16 cellular contexts compared by ENCODE assay signal in the genomic region with DNA sequence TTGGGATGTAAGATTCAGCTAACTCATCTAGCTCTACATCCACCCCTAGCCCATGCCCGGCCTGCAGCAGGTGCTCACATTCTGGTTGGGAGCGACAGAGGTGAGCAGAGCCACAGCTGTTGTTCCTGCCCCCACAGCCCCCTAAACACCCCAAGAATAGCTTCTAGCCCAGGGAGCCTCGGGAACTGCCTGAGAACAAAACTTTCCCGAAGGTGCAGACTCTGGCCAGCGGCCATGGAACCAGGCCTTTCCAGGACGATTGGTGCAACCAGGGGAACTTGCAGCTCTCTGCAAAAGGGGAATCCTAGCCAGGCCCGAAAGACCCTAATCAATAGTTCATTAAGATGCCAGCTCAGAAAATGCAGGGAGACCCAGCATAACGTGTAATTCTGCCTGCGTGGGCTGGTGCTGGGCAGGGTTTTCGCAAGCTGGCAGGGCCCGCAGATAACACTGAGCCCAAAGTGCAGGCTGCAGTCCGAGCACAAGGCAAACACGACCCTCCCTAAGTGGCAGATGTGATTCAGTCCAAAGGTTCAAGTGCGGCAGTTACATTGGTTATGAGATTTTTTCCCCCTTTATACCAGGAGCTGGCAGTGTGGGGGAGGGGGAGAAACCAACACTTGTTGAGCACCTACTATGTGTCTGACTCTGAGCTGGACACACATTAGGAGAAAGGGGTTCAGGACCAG.
DNase-seq lines count a peak whose midpoint lies in the region; ATAC-seq and TF ChIP-seq lines count a peak whose summit lies in the region.
"Had no signal": no experiment of that assay in that cellular context is flagged by ENCODE, and none has a peak within 500 bp of the region (broad histone marks: within the 10 kb centered on the region; RNA-seq: fewer than 3 reads in every experiment).

No MANE protein-coding gene starts in this region.

- CTCF ChIA-PET in RWPE1 (lab: Yijun Ruan, JAX) (no interaction called here), mammary epithelial cell (lab: Charles Lee; ENCODE audit: low non-redundant PET) (no interaction called here), A673 (lab: Charles Lee) (interaction anchor here (0.6 kb wide), 1 partner anchor 69 kb away, joined by 4 read pairs; no protein-coding TSS in a partner anchor)

- intact Hi-C loops in mammary epithelial cell (cut with micrococcal nuclease) (no loop called here), A673 (cut with micrococcal nuclease; ENCODE audit: unreplicated experiment) (no loop called here)

- no peaks in the 10 kb centered on the region for H3K79me2 ChIP-seq in neural progenitor cell (ENCODE audit: low read depth)
- no peaks in the 10 kb centered on the region for H3K79me2 ChIP-seq in mammary epithelial cell (ENCODE audit: insufficient read depth, low read length)

- in situ Hi-C loops in mammary epithelial cell (cut with MboI; ENCODE audit: low sequenced_read_pairs in 2 of 2) = no loop called here

- POLR2A ChIA-PET in RWPE1 (lab: Yijun Ruan, JAX; ENCODE audit: low non-redundant PET) = no interaction called here
- POLR2A ChIA-PET in A673 (lab: Charles Lee; ENCODE audit: low non-redundant PET) = interaction anchor here (0.6 to 0.7 kb wide), 2 partner anchors 65 to 72 kb away, joined by 3 to 14 read pairs; no protein-coding TSS in a partner anchor

- BruUV-seq in mammary epithelial cell (replicated peaks; lab: Mats Ljungman, UMichigan) (no TSS peak), A673 (replicated peaks; lab: Mats Ljungman, UMichigan) (no TSS peak)

- H3K9me3 ChIP-seq in neural progenitor cell (ENCODE audit: low read depth) (no peaks in the 10 kb centered on the region), mammary epithelial cell (replicated peaks; ENCODE audit: insufficient read depth, low read length) (no peaks in the 10 kb centered on the region), A673 (ENCODE audit: low read depth, low read length, poor library complexity, severe bottlenecking) (no peaks in the 10 kb centered on the region)

- peak; percentile 86 for ATAC-seq in left lobe of liver
- no peak for ATAC-seq in stimulated activated memory B cell treated with anti-CD40 and anti-IgM and Interleukin-4, amounts not matched to agents 10 μg/mL and 1 μg/mL and 100 μg/mL, for 72 hours

- no peaks in the 10 kb centered on the region for H3K9me3 Mint-ChIP-seq in neural progenitor cell
- no peaks in the 10 kb centered on the region for H3K9me3 Mint-ChIP-seq in stimulated activated memory B cell treated with anti-CD40 and anti-IgM and Interleukin-4, amounts not matched to agents 10 μg/mL and 1 μg/mL and 100 μg/mL, for 72 hours

- H3K4me3 ChIP-seq in neural progenitor cell (no peak overlapping the region), mammary epithelial cell (replicated peaks in 1 of 3; ENCODE audit: insufficient read depth in 1 of 3, low read depth in 2 of 3, low read length in 3 of 3) (no peak overlapping the region), A673 (ENCODE audit: low read depth, low read length, poor library complexity, severe bottlenecking) (no peak overlapping the region)
- H3K4me3 ChIP-seq: BLaER1, SK-N-MC had no signal

- no peak overlapping the region for H3K4me3 Mint-ChIP-seq in neural progenitor cell
- no peak overlapping the region for H3K4me3 Mint-ChIP-seq in stimulated activated memory B cell treated with anti-CD40 and anti-IgM and Interleukin-4, amounts not matched to agents 10 μg/mL and 1 μg/mL and 100 μg/mL, for 72 hours

- H3K9ac ChIP-seq in neural progenitor cell = no peak overlapping the region
- no peak overlapping the region for H3K9ac ChIP-seq in mammary epithelial cell (ENCODE audit: insufficient read depth, low read length)
- H3K9ac ChIP-seq: BLaER1 had no signal

- dilution Hi-C loops in mammary epithelial cell (cut with HindIII; ENCODE audit: low sequenced_read_pairs) = no loop called here

- H3K36me3 ChIP-seq in neural progenitor cell (no peaks in the 10 kb centered on the region), mammary epithelial cell (ENCODE audit: insufficient read depth, low read length) (no peaks in the 10 kb centered on the region), A673 (ENCODE audit: insufficient read depth, low read length, poor library complexity, severe bottlenecking) (no peaks in the 10 kb centered on the region)
- H3K36me3 ChIP-seq: BLaER1 had no signal

- DNase-seq in RWPE1 (ENCODE audit: low spot score) (no peak), left lobe of liver (ENCODE audit: low spot score) (peak; percentile 89), neural progenitor cell (ENCODE audit: low spot score) (no peak), mammary epithelial cell (no peak), A673 (ENCODE audit: low spot score) (no peak), NCI-H1092 (lab: John Stamatoyannopoulos, UW) (no peak)
- DNase-seq: DMS 273 treated with DMSO at 0.1 percent for 48 hours, EL, HCEC 1CT, NCI-H1417 treated with DMSO at 0.1 percent for 48 hours, NCI-H2081, NCI-H226, NCI-H69 had no signal

- H3K4me1 Mint-ChIP-seq in neural progenitor cell = peaks cover 53% of the 10 kb centered on the region
- H3K4me1 Mint-ChIP-seq in stimulated activated memory B cell treated with anti-CD40 and anti-IgM and Interleukin-4, amounts not matched to agents 10 μg/mL and 1 μg/mL and 100 μg/mL, for 72 hours = peaks cover 13% of the 10 kb centered on the region

- WGBS in mammary epithelial cell (ENCODE audit: low coverage, missing lambda C conversion rate) = 48% methylated on average over 11 of the region's 14 CpGs

- peaks cover 2% of the 10 kb centered on the region for H3K36me3 Mint-ChIP-seq in neural progenitor cell
- H3K36me3 Mint-ChIP-seq in stimulated activated memory B cell treated with anti-CD40 and anti-IgM and Interleukin-4, amounts not matched to agents 10 μg/mL and 1 μg/mL and 100 μg/mL, for 72 hours = no peaks in the 10 kb centered on the region

- H2AFZ ChIP-seq in neural progenitor cell (replicated peaks) = peak overlapping the region; percentile 63
- no peak overlapping the region for H2AFZ ChIP-seq in mammary epithelial cell (ENCODE audit: low read depth, low read length)

- H4K20me1 ChIP-seq in neural progenitor cell (ENCODE audit: low read depth) = no peaks in the 10 kb centered on the region
- no peaks in the 10 kb centered on the region for H4K20me1 ChIP-seq in mammary epithelial cell (ENCODE audit: insufficient read depth, low read length)
- H4K20me1 ChIP-seq: BLaER1 had no signal

- H3K27ac Mint-ChIP-seq in neural progenitor cell = peak overlapping the region; percentile 63
- H3K27ac Mint-ChIP-seq in stimulated activated memory B cell treated with anti-CD40 and anti-IgM and Interleukin-4, amounts not matched to agents 10 μg/mL and 1 μg/mL and 100 μg/mL, for 72 hours = no peak overlapping the region

- TF ChIP-seq CTCF in RWPE1 (conservative IDR thresholded peaks at IDR 0.05; ENCODE audit: low read depth) (no peak), neural progenitor cell (IDR thresholded peaks at IDR 0.05) (no peak), mammary epithelial cell (conservative IDR thresholded peaks at IDR 0.05 in 1 of 2, IDR thresholded peaks at IDR 0.05 in 1 of 2; ENCODE audit: extremely low read depth in 1 of 2, insufficient read depth in 1 of 2, low read depth in 1 of 2, low read length in 2 of 2) (no peak), A673 (conservative IDR thresholded peaks at IDR 0.05; ENCODE audit: low read depth, low read length) (no peak)

- peaks cover 22% of the 10 kb centered on the region for H3F3A ChIP-seq in neural progenitor cell (ENCODE audit: low read depth)

- H3K27me3 Mint-ChIP-seq in neural progenitor cell (ENCODE audit: insufficient read depth, low read depth) = peaks cover 23% of the 10 kb centered on the region
- H3K27me3 Mint-ChIP-seq in stimulated activated memory B cell treated with anti-CD40 and anti-IgM and Interleukin-4, amounts not matched to agents 10 μg/mL and 1 μg/mL and 100 μg/mL, for 72 hours = peaks cover 9% of the 10 kb centered on the region

- no peaks in the 10 kb centered on the region for H3K27me3 ChIP-seq in neural progenitor cell
- no peaks in the 10 kb centered on the region for H3K27me3 ChIP-seq in mammary epithelial cell (ENCODE audit: insufficient read depth, low read length)
- H3K27me3 ChIP-seq in A673 (replicated peaks; ENCODE audit: insufficient read depth, low read depth, low read length, poor library complexity) = no peaks in the 10 kb centered on the region
- H3K27me3 ChIP-seq: BLaER1 had no signal

- no peak overlapping the region for H3K4me2 ChIP-seq in neural progenitor cell
- no peak overlapping the region for H3K4me2 ChIP-seq in mammary epithelial cell (ENCODE audit: insufficient read depth, low read depth, low read length)
- H3K4me2 ChIP-seq: BLaER1 had no signal

- H3K27ac ChIP-seq in RWPE1 (peak overlapping the region; percentile 34), neural progenitor cell (no peak overlapping the region), mammary epithelial cell (ENCODE audit: insufficient read depth, low read depth, low read length) (no peak overlapping the region), A673 (ENCODE audit: low read depth, low read length, poor library complexity, severe bottlenecking) (no peak overlapping the region)
- H3K27ac ChIP-seq: BLaER1, SK-N-MC had no signal

- H3K4me1 ChIP-seq in neural progenitor cell = peaks cover 24% of the 10 kb centered on the region
- H3K4me1 ChIP-seq in mammary epithelial cell (ENCODE audit: insufficient read depth, low read length) = peaks cover 17% of the 10 kb centered on the region
- H3K4me1 ChIP-seq in A673 (ENCODE audit: insufficient read depth, low read length, poor library complexity, severe bottlenecking) = peaks cover 11% of the 10 kb centered on the region
